ENCODE assay signal across 13 cellular contexts in genomic region chr2:98656800-98657199, GRCh38. TPM values are rescaled to one million over a fixed set of nuclear protein-coding genes. Genes with fewer than 3 reads are reported as not detected.
DNase-seq lines count a peak whose midpoint lies in the region; ATAC-seq lines count a peak whose summit lies in the region.
"Had no signal": no experiment of that assay in that cellular context is flagged by ENCODE, and none has a peak within 500 bp of the region (broad histone marks: within the 10 kb centered on the region; RNA-seq: fewer than 3 reads in every experiment).

No MANE protein-coding gene starts in this region.

- peak overlapping the region; percentile 94 for H3K27ac Mint-ChIP-seq in activated naive CD4-positive, alpha-beta T cell treated with anti-CD3 and anti-CD28 coated beads for 36 hours
- peak overlapping the region; percentile 73 to 95 for H3K27ac Mint-ChIP-seq in stimulated activated naive CD8-positive, alpha-beta T cell treated with anti-CD3 and anti-CD28 coated beads, Interleukin-15, amount 100 ng/mL, for 72 hours
- H3K27ac Mint-ChIP-seq: stimulated activated naive B cell treated with anti-CD40 and anti-IgM and Interleukin-4, amounts not matched to agents 10 μg/mL and 1 μg/mL and 100 μg/mL, for 72 hours had no signal

- H3K36me3 Mint-ChIP-seq in activated naive CD4-positive, alpha-beta T cell treated with anti-CD3 and anti-CD28 coated beads for 36 hours (ENCODE audit: low read depth) = peaks cover 39% of the 10 kb centered on the region

- ATAC-seq in stimulated activated naive CD8-positive, alpha-beta T cell treated with anti-CD3 and anti-CD28 coated beads, Interleukin-15, amount 100 ng/mL, for 72 hours = peak; percentile 84
- ATAC-seq: foreskin keratinocyte; stimulated activated naive B cell treated with anti-CD40 and anti-IgM and Interleukin-4, amounts not matched to agents 10 μg/mL and 1 μg/mL and 100 μg/mL, for 72 hours had no signal

- H3K4me3 Mint-ChIP-seq in activated naive CD4-positive, alpha-beta T cell treated with anti-CD3 and anti-CD28 coated beads for 36 hours = peak overlapping the region; percentile 67
- H3K4me3 Mint-ChIP-seq in stimulated activated naive CD8-positive, alpha-beta T cell treated with anti-CD3 and anti-CD28 coated beads, Interleukin-15, amount 100 ng/mL, for 72 hours = peak overlapping the region; percentile 63 to 79
- H3K4me3 Mint-ChIP-seq: stimulated activated naive B cell treated with anti-CD40 and anti-IgM and Interleukin-4, amounts not matched to agents 10 μg/mL and 1 μg/mL and 100 μg/mL, for 72 hours had no signal

- CTCF ChIA-PET in activated naive CD4-positive, alpha-beta T cell treated with anti-CD3 and anti-CD28 coated beads for 36 hours (lab: Charles Lee) = interaction anchor here (0.6 to 3.3 kb wide), 15 partner anchors 7 to 409 kb away, joined by 3 to 19 read pairs (median 4); no protein-coding TSS in a partner anchor

- intact Hi-C loops in activated naive CD4-positive, alpha-beta T cell treated with anti-CD3 and anti-CD28 coated beads for 36 hours (cut with micrococcal nuclease) = loop anchor here (2.0 to 5.0 kb wide), 2 partner anchors 46 to 199 kb away; no protein-coding TSS in a partner anchor

- DNase-seq in activated naive CD4-positive, alpha-beta T cell treated with anti-CD3 and anti-CD28 coated beads for 36 hours = peak; percentile 29
- DNase-seq in activated naive CD4-positive, alpha-beta T cell treated with Interleukin-2 at 50 U/mL for 16 hours = no peak
- DNase-seq in SIG-M5 treated with dmso at 0.1 percent for 504 hours (lab: John Stamatoyannopoulos, UW; ENCODE audit: unreplicated experiment) (peak; percentile 88), RPMI8226 (no peak), NCI-H1694 treated with DMSO at 0.1 percent for 48 hours (lab: John Stamatoyannopoulos, UW) (no peak), NCI-H2171 treated with DMSO at 0.1 percent for 48 hours (lab: John Stamatoyannopoulos, UW) (no peak)
- peak; percentile 66 for DNase-seq in central memory CD4-positive, alpha-beta T cell
- peak; percentile 42 to 52 for DNase-seq in stimulated activated naive CD8-positive, alpha-beta T cell treated with anti-CD3 and anti-CD28 coated beads, Interleukin-15, amount 100 ng/mL, for 72 hours
- DNase-seq: foreskin keratinocyte; mammary epithelial cell; sigmoid colon; SK-N-SH; stimulated activated naive B cell treated with anti-CD40 and anti-IgM and Interleukin-4, amounts not matched to agents 10 μg/mL and 1 μg/mL and 100 μg/mL, for 72 hours had no signal

- peaks cover 8% of the 10 kb centered on the region for H3K9me3 Mint-ChIP-seq in activated naive CD4-positive, alpha-beta T cell treated with anti-CD3 and anti-CD28 coated beads for 36 hours
- peaks cover 8 to 18% of the 10 kb centered on the region in 2 donors for H3K9me3 Mint-ChIP-seq in stimulated activated naive CD8-positive, alpha-beta T cell treated with anti-CD3 and anti-CD28 coated beads, Interleukin-15, amount 100 ng/mL, for 72 hours

- H3K4me1 Mint-ChIP-seq in activated naive CD4-positive, alpha-beta T cell treated with anti-CD3 and anti-CD28 coated beads for 36 hours (ENCODE audit: low read depth) = peaks cover 77% of the 10 kb centered on the region
- peaks cover 82% of the 10 kb centered on the region for H3K4me1 Mint-ChIP-seq in stimulated activated naive CD8-positive, alpha-beta T cell treated with anti-CD3 and anti-CD28 coated beads, Interleukin-15, amount 100 ng/mL, for 72 hours

- H3K27me3 Mint-ChIP-seq in activated naive CD4-positive, alpha-beta T cell treated with anti-CD3 and anti-CD28 coated beads for 36 hours (ENCODE audit: low read depth) = no peaks in the 10 kb centered on the region
- no peaks in the 10 kb centered on the region for H3K27me3 Mint-ChIP-seq in stimulated activated naive CD8-positive, alpha-beta T cell treated with anti-CD3 and anti-CD28 coated beads, Interleukin-15, amount 100 ng/mL, for 72 hours
- H3K27me3 Mint-ChIP-seq: stimulated activated naive B cell treated with anti-CD40 and anti-IgM and Interleukin-4, amounts not matched to agents 10 μg/mL and 1 μg/mL and 100 μg/mL, for 72 hours had no signal

RNA-seq across cellular contexts. Expression of gene UNC50, which starts 48.4 kb away (rescaled TPM):
- 10 to 100 TPM; 23.0 to 24.1 TPM for total RNA-seq in activated naive CD4-positive, alpha-beta T cell treated with anti-CD3 and anti-CD28 coated beads for 36 hours

RNA-seq across cellular contexts. Expression of gene COA5, which starts 48.5 kb away (rescaled TPM):
- 10 to 100 TPM; 34.4 to 37.8 TPM for total RNA-seq in activated naive CD4-positive, alpha-beta T cell treated with anti-CD3 and anti-CD28 coated beads for 36 hours

Comparison
In these comparisons a context has a peak if more than half of its experiments do, and no peak if none do; other contexts are left out.
1. DNase-seq: peak in activated naive CD4-positive, alpha-beta T cell treated with anti-CD3 and anti-CD28 coated beads for 36 hours (single experiment), SIG-M5 treated with dmso at 0.1 percent for 504 hours (single experiment), central memory CD4-positive, alpha-beta T cell (single experiment) and stimulated activated naive CD8-positive, alpha-beta T cell treated with anti-CD3 and anti-CD28 coated beads, Interleukin-15, amount 100 ng/mL, for 72 hours (2 of 2); none in activated naive CD4-positive, alpha-beta T cell treated with Interleukin-2 at 50 U/mL for 16 hours (single experiment), RPMI8226 (single experiment), NCI-H1694 treated with DMSO at 0.1 percent for 48 hours (single experiment) and NCI-H2171 treated with DMSO at 0.1 percent for 48 hours (single experiment).